20 cellular contexts compared by ENCODE assay signal in genomic region chr11:74037309-74037708, GRCh38. TPM values are rescaled to one million over a fixed set of nuclear protein-coding genes. Genes with fewer than 3 reads are reported as not detected.
A peak's percentile ranks its signal among the peaks of the same experiment; 100 is the strongest.
DNase-seq lines count a peak whose midpoint lies in the region; ATAC-seq and TF ChIP-seq lines count a peak whose summit lies in the region.
"Had no signal": no experiment of that assay in that cellular context is flagged by ENCODE, and none has a peak within 500 bp of the region (broad histone marks: within the 10 kb centered on the region; RNA-seq: fewer than 3 reads in every experiment).

No MANE protein-coding gene starts in this region.

- TF ChIP-seq CTCF in esophagus squamous epithelium (IDR thresholded peaks at IDR 0.05) (no peak), testis (IDR thresholded peaks at IDR 0.05) (no peak)

- in situ Hi-C loops in Caki2 (cut with HindIII; ENCODE audit: low pct_unique_long_range_greater_than_20kb, low sequenced_read_pairs) = no loop called here

- H3K36me3 Mint-ChIP-seq in activated naive CD4-positive, alpha-beta T cell treated with anti-CD3 and anti-CD28 coated beads, Interleukin-2, amount 50 U/mL, for 72 hours = peaks cover 0 to 10% of the 10 kb centered on the region in 2 donors

- H3K27ac ChIP-seq in esophagus squamous epithelium (no peak overlapping the region), testis (no peak overlapping the region), right cardiac atrium (ENCODE audit: low read length) (no peak overlapping the region)
- H3K27ac ChIP-seq: lower lobe of right lung, neutrophil had no signal

- H3K4me3 ChIP-seq in esophagus squamous epithelium = no peak overlapping the region
- H3K4me3 ChIP-seq in testis = no peak overlapping the region
- no peak overlapping the region for H3K4me3 ChIP-seq in right cardiac atrium (ENCODE audit: low read length)
- H3K4me3 ChIP-seq: lower lobe of right lung had no signal

- TF ChIP-seq POLR2A in esophagus squamous epithelium (IDR thresholded peaks at IDR 0.05) (no peak), testis (IDR thresholded peaks at IDR 0.05) (no peak)

- no peaks in the 10 kb centered on the region for H3K9me3 Mint-ChIP-seq in activated naive CD4-positive, alpha-beta T cell treated with anti-CD3 and anti-CD28 coated beads, Interleukin-2, amount 50 U/mL, for 72 hours
- H3K9me3 Mint-ChIP-seq: activated B cell treated with CpG ODN at 0.5 μM for 24 hours; activated naive CD8-positive, alpha-beta T cell treated with anti-CD3 and anti-CD28 coated beads for 36 hours; T-helper 2 cell treated with Interferon-gamma antibody and Interleukin-4, amounts not matched to agents 5 μg/mL and 100 μg/mL, for 36 hours had no signal

- 56 to 76% methylated on average over 3 to 4 of the region's 4 CpGs for WGBS in esophagus squamous epithelium, 2 donors
- 87 to 91% methylated on average over 4 of the region's 4 CpGs for WGBS in testis, 2 donors
- WGBS in right cardiac atrium = 86% methylated on average over 4 of the region's 4 CpGs

- no peak for ATAC-seq in right cardiac atrium
- no peak for ATAC-seq in activated naive CD4-positive, alpha-beta T cell treated with anti-CD3 and anti-CD28 coated beads, Interleukin-2, amount 50 U/mL, for 72 hours

- H3K4me1 ChIP-seq in esophagus squamous epithelium (no peaks in the 10 kb centered on the region), testis (no peaks in the 10 kb centered on the region), right cardiac atrium (ENCODE audit: control insufficient read depth, insufficient read depth, low read length) (no peaks in the 10 kb centered on the region)
- H3K4me1 ChIP-seq: lower lobe of right lung had no signal

- DNase-seq in Caki2 (ENCODE audit: low read depth) (peak; percentile 15), LHCN-M2 (ENCODE audit: low read depth) (peak; percentile 15), astrocyte of the hippocampus (ENCODE audit: low read depth, low spot score) (peak; percentile 40), iris pigment epithelial cell (ENCODE audit: low read depth) (peak; percentile 62), esophagus squamous epithelium (lab: John Stamatoyannopoulos, UW) (no peak), testis (no peak), right cardiac atrium (no peak)
- no peak for DNase-seq in activated naive CD4-positive, alpha-beta T cell treated with anti-CD3 and anti-CD28 coated beads, Interleukin-2, amount 50 U/mL, for 72 hours (ENCODE audit: low spot score in 2 of 2)
- DNase-seq: activated B cell treated with CpG ODN at 0.5 μM for 24 hours; activated naive CD8-positive, alpha-beta T cell treated with anti-CD3 and anti-CD28 coated beads for 36 hours; caudate nucleus; head of caudate nucleus; KG1; lower lobe of right lung; NCI-H1105 treated with DMSO at 0.1 percent for 48 hours; NCI-H510A; SIG-M5; stimulated activated CD4-positive, alpha-beta T cell treated with anti-CD3 and anti-CD28 coated beads, Interleukin-4, amount 100 ng/mL, for 4 hours had no signal

- H3K36me3 ChIP-seq in esophagus squamous epithelium = peaks cover 0 to 97% (median 6%) of the 10 kb centered on the region in 3 donors
- H3K36me3 ChIP-seq in testis (ENCODE audit: low read depth, missing control alignments) = no peaks in the 10 kb centered on the region

- H3K27ac Mint-ChIP-seq in activated naive CD4-positive, alpha-beta T cell treated with anti-CD3 and anti-CD28 coated beads, Interleukin-2, amount 50 U/mL, for 72 hours = peak overlapping the region in 1 of 2 donors; percentile 14
- H3K27ac Mint-ChIP-seq: activated B cell treated with CpG ODN at 0.5 μM for 24 hours; activated naive CD8-positive, alpha-beta T cell treated with anti-CD3 and anti-CD28 coated beads for 36 hours; T-helper 2 cell treated with Interferon-gamma antibody and Interleukin-4, amounts not matched to agents 5 μg/mL and 100 μg/mL, for 36 hours had no signal

- H3K9me3 ChIP-seq in esophagus squamous epithelium = no peaks in the 10 kb centered on the region
- H3K9me3 ChIP-seq in testis = no peaks in the 10 kb centered on the region
- H3K9me3 ChIP-seq in right cardiac atrium (ENCODE audit: control insufficient read depth, low read length) = no peaks in the 10 kb centered on the region
- H3K9me3 ChIP-seq: lower lobe of right lung, neutrophil had no signal

- intact Hi-C loops in esophagus squamous epithelium (cut with DNase I) (no loop called here), testis (cut with DNase I; ENCODE audit: low total_unique reads) (no loop called here), right cardiac atrium (cut with DNase I) (loop anchor here in 1 of 4 donors (10.0 kb wide), 1 partner anchor 73 kb away; no protein-coding TSS in a partner anchor)

- H3K27me3 ChIP-seq in esophagus squamous epithelium (no peaks in the 10 kb centered on the region), testis (no peaks in the 10 kb centered on the region), right cardiac atrium (ENCODE audit: control insufficient read depth, insufficient read depth) (no peaks in the 10 kb centered on the region)
- H3K27me3 ChIP-seq: neutrophil had no signal

RNA-seq across cellular contexts. Expression of gene UCP3, which starts 28.4 kb away (rescaled TPM):
- total RNA-seq in Caki2 (2014; rRNA removed; shearing (Covaris generic); ENCODE audit: low replicate concordance) = 0.12 TPM in 1 of 2 replicates, not detected in the other
- total RNA-seq in LHCN-M2 (2014; rRNA removed) (0.71 and 1.1 TPM in 2 replicates), esophagus squamous epithelium (1 to 10 TPM in 1 of 4 donors, under 1 TPM in 2, not detected in 1; 0.53 to 1.5 (median 0.92) TPM), testis (1 to 10 TPM; 9.7 to 10.0 TPM), right cardiac atrium (1 to 10 TPM; 1.6 to 2.5 (median 1.9) TPM)
- polyA plus RNA-seq in LHCN-M2 (2012) = 0.64 TPM
- polyA plus RNA-seq in testis (ENCODE audit: insufficient read depth, low read depth, low replicate concordance) (5.8 TPM), right cardiac atrium (2.0 TPM)
- total RNA-seq in activated naive CD4-positive, alpha-beta T cell treated with anti-CD3 and anti-CD28 coated beads, Interleukin-2, amount 50 U/mL, for 72 hours = 1 to 10 TPM; 1.5 to 2.7 TPM

RNA-seq across cellular contexts. Expression of gene UCP2, which starts 54.7 kb away (rescaled TPM):
- 20.3 and 22.7 TPM in 2 replicates for total RNA-seq in Caki2 (2014; rRNA removed; shearing (Covaris generic); ENCODE audit: low replicate concordance)
- total RNA-seq in LHCN-M2 (2014; rRNA removed) = 4.3 and 8.0 TPM in 2 replicates
- polyA plus RNA-seq in LHCN-M2 (2012) = 27.4 TPM
- 10 to 100 TPM in 1 of 4 donors, 1 to 10 TPM in 3; 4.0 to 26.7 (median 7.1) TPM for total RNA-seq in esophagus squamous epithelium
- 10 to 100 TPM; 20.6 to 40.8 TPM for total RNA-seq in testis
- polyA plus RNA-seq in testis (ENCODE audit: insufficient read depth, low read depth, low replicate concordance) = 52.3 TPM
- 10 to 100 TPM; 12.6 to 23.1 (median 17.1) TPM for total RNA-seq in right cardiac atrium
- polyA plus RNA-seq in right cardiac atrium = 9.9 TPM
- total RNA-seq in activated naive CD4-positive, alpha-beta T cell treated with anti-CD3 and anti-CD28 coated beads, Interleukin-2, amount 50 U/mL, for 72 hours = 100 to 1,000 TPM; 271 to 326 TPM

Comparison
In these comparisons a context has a peak if more than half of its experiments do, and no peak if none do; other contexts are left out.
1. DNase-seq: peak in Caki2 (single experiment), LHCN-M2 (single experiment), astrocyte of the hippocampus (single experiment) and iris pigment epithelial cell (single experiment); none in esophagus squamous epithelium (single experiment), testis (single experiment), right cardiac atrium (0 of 3) and activated naive CD4-positive, alpha-beta T cell treated with anti-CD3 and anti-CD28 coated beads, Interleukin-2, amount 50 U/mL, for 72 hours (0 of 2).
2. RNA of gene UCP2, which starts 54.7 kb away (total RNA-seq): 271 to 326 TPM in activated naive CD4-positive, alpha-beta T cell treated with anti-CD3 and anti-CD28 coated beads, Interleukin-2, amount 50 U/mL, for 72 hours; 20.6 to 40.8 TPM in testis, 20.3 to 22.7 TPM in Caki2, 12.6 to 23.1 TPM in right cardiac atrium, 4.0 to 26.7 TPM in esophagus squamous epithelium and 4.3 to 8.0 TPM in LHCN-M2; every median in the first group is over 4 times any median in the second.